1 cellular context compared by ENCODE assay signal in genomic region chr2:199457147-199458016, GRCh38.
TF ChIP-seq lines count a peak whose summit lies in the region.

SATB2 (minus strand) TSS chr2:199457939; CDS start chr2:199456037, 1,902 bp downstream.

TF ChIP-seq in HEK293, 187 proteins besides CTCF, POLR2A, EP300 and RAD21 (continued from another document):
- TF ChIP-seq PRDM10 (tag by site-specific recombination; IDR thresholded peaks at IDR 0.05) (peak; percentile 17; the same call in 1 of the 2 replicates), BCL11B (tag by site-specific recombination; IDR thresholded peaks at IDR 0.05; ENCODE audit: low read depth) (peak; percentile 20; the same call in 1 of the 2 replicates), PRDM4 (tag by site-specific recombination; IDR thresholded peaks at IDR 0.05) (0 out of 2 replicates have a peak, but pooled peaks have one; percentile 0), ZNF335 (tag by site-specific recombination; conservative IDR thresholded peaks at IDR 0.05) (peak; percentile 59; the same call in 1 of the 2 replicates), TSHZ1 (tag by site-specific recombination; IDR thresholded peaks at IDR 0.05; ENCODE audit: borderline replicate concordance) (peak; percentile 29; the same call in 1 of the 2 replicates), ZBTB20 (tag by site-specific recombination; IDR thresholded peaks at IDR 0.05) (peak; percentile 66), EGR2 (tag by site-specific recombination; IDR thresholded peaks at IDR 0.05; ENCODE audit: low read depth) (peak; percentile 50), SP7 (tag by site-specific recombination; IDR thresholded peaks at IDR 0.05) (peak; percentile 56), SP2 (tag by site-specific recombination; IDR thresholded peaks at IDR 0.05) (peak; percentile 53), ZNF221 (tag by site-specific recombination; IDR thresholded peaks at IDR 0.05; ENCODE audit: borderline replicate concordance) (no peak), ZNF561 (tag by site-specific recombination; IDR thresholded peaks at IDR 0.05; ENCODE audit: borderline replicate concordance) (peak; percentile 20; the same call in 1 of the 2 replicates), ZEB2 (tag by site-specific recombination; IDR thresholded peaks at IDR 0.05) (peak; percentile 20; the same call in 1 of the 2 replicates), ZNF692 (tag by site-specific recombination; IDR thresholded peaks at IDR 0.05) (peak; percentile 25; the same call in 1 of the 2 replicates), ZNF341 (tag by site-specific recombination; IDR thresholded peaks at IDR 0.05; ENCODE audit: low read depth) (peak; percentile 96), ZNF513 (tag by site-specific recombination; IDR thresholded peaks at IDR 0.05) (peak; percentile 68), PRDM1 (tag by site-specific recombination; IDR thresholded peaks at IDR 0.05) (peak; percentile 60), ZBTB49 (tag by site-specific recombination; IDR thresholded peaks at IDR 0.05; ENCODE audit: low read depth) (no peak), ZFP37 (tag by site-specific recombination; IDR thresholded peaks at IDR 0.05) (peak; percentile 22; the same call in 1 of the 2 replicates), ZNF398 (tag by site-specific recombination; IDR thresholded peaks at IDR 0.05) (peak; percentile 78), ZNF600 (tag by site-specific recombination; IDR thresholded peaks at IDR 0.05) (peak; percentile 67; the same call in 1 of the 2 replicates), ZNF18 (tag by site-specific recombination; IDR thresholded peaks at IDR 0.05) (peak; percentile 77), ZXDB (tag by site-specific recombination; IDR thresholded peaks at IDR 0.05) (peak; percentile 49), INSM2 (tag by site-specific recombination; IDR thresholded peaks at IDR 0.05) (no peak), ZNF24 (tag by site-specific recombination; IDR thresholded peaks at IDR 0.05) (no peak), ZSCAN30 (tag by site-specific recombination; IDR thresholded peaks at IDR 0.05) (peak; percentile 54; the same call in 1 of the 2 replicates), KLF16 (tag by site-specific recombination; IDR thresholded peaks at IDR 0.05) (0 out of 2 replicates have a peak, but pooled peaks have one; percentile 18), ZNF404 (tag by site-specific recombination; IDR thresholded peaks at IDR 0.05) (no peak)
